Comparison of ENCODE assay signal across 6 cellular contexts in the genomic region with DNA sequence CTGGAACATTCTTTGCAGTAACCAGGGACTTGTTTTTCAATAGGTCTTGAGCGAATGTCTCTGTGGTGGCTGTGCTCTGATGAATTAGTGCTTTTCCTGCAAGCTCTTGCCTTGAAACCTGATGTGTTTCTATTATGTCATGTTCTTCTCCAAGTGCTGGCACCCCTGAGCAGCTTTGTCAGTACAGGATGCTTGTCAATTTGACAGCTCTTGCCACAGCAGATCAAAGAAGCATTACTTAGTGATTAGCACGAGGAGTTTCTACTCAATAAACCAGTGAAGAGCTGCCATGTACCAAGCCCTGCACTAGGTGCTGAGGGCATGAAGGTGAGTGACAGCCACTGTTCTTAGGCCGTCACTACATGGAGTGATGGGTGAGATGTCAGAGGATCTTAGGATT.
"Had no signal": no experiment of that assay in that cellular context is flagged by ENCODE, and none has a peak within 500 bp of the region (broad histone marks: within the 10 kb centered on the region; RNA-seq: fewer than 3 reads in every experiment).

No MANE protein-coding gene starts in this region.

- DNase-seq: IMR-90, KBM-7 had no signal

- H3K27ac ChIP-seq: HL-60 had no signal

- H3K4me3 ChIP-seq: K562 had no signal

- FAIRE-seq: HepG2, HTR-8/SVneo, K562 had no signal
